Comparison of ENCODE assay signal across 12 cellular contexts in genomic region chr2:8552264-8552913, GRCh38.
DNase-seq lines count a peak whose midpoint lies in the region; ATAC-seq and TF ChIP-seq lines count a peak whose summit lies in the region.
"Had no signal": no experiment of that assay in that cellular context is flagged by ENCODE, and none has a peak within 500 bp of the region (broad histone marks: within the 10 kb centered on the region; RNA-seq: fewer than 3 reads in every experiment).

No MANE protein-coding gene starts in this region.

- H3K27ac Mint-ChIP-seq in stimulated activated memory B cell treated with anti-CD40 and anti-IgM and Interleukin-4, amounts not matched to agents 10 μg/mL and 1 μg/mL and 100 μg/mL, for 72 hours, result peak overlapping the region; percentile 61
- H3K27ac Mint-ChIP-seq: T-helper 1 cell treated with Interleukin-12 subunit alpha and Interleukin-12 subunit beta and Interleukin-4 antibody, amounts not matched to agents 30 μg/mL and 1 μg/mL, for 36 hours had no signal

- H3K4me1 Mint-ChIP-seq in stimulated activated memory B cell treated with anti-CD40 and anti-IgM and Interleukin-4, amounts not matched to agents 10 μg/mL and 1 μg/mL and 100 μg/mL, for 72 hours, result peaks cover 25% of the 10 kb centered on the region

- peaks cover 10% of the 10 kb centered on the region for H3K27me3 Mint-ChIP-seq in stimulated activated memory B cell treated with anti-CD40 and anti-IgM and Interleukin-4, amounts not matched to agents 10 μg/mL and 1 μg/mL and 100 μg/mL, for 72 hours

- H3K36me3 Mint-ChIP-seq in stimulated activated memory B cell treated with anti-CD40 and anti-IgM and Interleukin-4, amounts not matched to agents 10 μg/mL and 1 μg/mL and 100 μg/mL, for 72 hours, result no peaks in the 10 kb centered on the region

- no peaks in the 10 kb centered on the region for H3K9me3 Mint-ChIP-seq in stimulated activated memory B cell treated with anti-CD40 and anti-IgM and Interleukin-4, amounts not matched to agents 10 μg/mL and 1 μg/mL and 100 μg/mL, for 72 hours

- no peaks in the 10 kb centered on the region for H3K27me3 ChIP-seq in RWPE2 (ENCODE audit: insufficient read depth, poor library complexity, severe bottlenecking)

- no peak for TF ChIP-seq CTCF in RWPE2 (IDR thresholded peaks at IDR 0.05; ENCODE audit: poor library complexity, severe bottlenecking)

- no peaks in the 10 kb centered on the region for H3K4me1 ChIP-seq in RWPE2 (ENCODE audit: insufficient read depth, poor library complexity, severe bottlenecking)

- no peak overlapping the region for H3K4me3 ChIP-seq in RWPE2 (ENCODE audit: severe bottlenecking)

- H3K4me3 Mint-ChIP-seq in stimulated activated memory B cell treated with anti-CD40 and anti-IgM and Interleukin-4, amounts not matched to agents 10 μg/mL and 1 μg/mL and 100 μg/mL, for 72 hours, result peak overlapping the region; percentile 54
- H3K4me3 Mint-ChIP-seq: T-helper 1 cell treated with Interleukin-12 subunit alpha and Interleukin-12 subunit beta and Interleukin-4 antibody, amounts not matched to agents 30 μg/mL and 1 μg/mL, for 36 hours had no signal

- no peaks in the 10 kb centered on the region for H3K9me3 ChIP-seq in RWPE2 (ENCODE audit: severe bottlenecking)

- no peaks in the 10 kb centered on the region for H3K36me3 ChIP-seq in RWPE2 (ENCODE audit: low read depth)

- H3K27ac ChIP-seq in RWPE2 (ENCODE audit: poor library complexity, severe bottlenecking), result no peak overlapping the region
- H3K27ac ChIP-seq: epithelial cell of prostate had no signal

- intact Hi-C loops in cardiac septum (cut with DNase I), result no loop called here
- intact Hi-C loops in left cardiac atrium (cut with DNase I), result no loop called here

- peak; percentile 51 for DNase-seq in cardiac septum (ENCODE audit: low spot score)
- DNase-seq in left cardiac atrium, result no peak
- DNase-seq in RWPE2 (ENCODE audit: low spot score), result peak; percentile 25
- DNase-seq in activated CD4-positive, CD25-positive, alpha-beta regulatory T cell (lab: John Stamatoyannopoulos, UW), result no peak
- DNase-seq: GF-D8, MV-4-11 had no signal

- no peak for ATAC-seq in left cardiac atrium
- ATAC-seq in HG02678 (IDR thresholded peaks at IDR 0.05; ENCODE audit: unreplicated experiment), result peak; percentile 45
- no peak for ATAC-seq in RWPE2 (ENCODE audit: low read depth)
- ATAC-seq in stimulated activated memory B cell treated with anti-CD40 and anti-IgM and Interleukin-4, amounts not matched to agents 10 μg/mL and 1 μg/mL and 100 μg/mL, for 72 hours, result peak; percentile 77
- ATAC-seq in HG03565 (IDR thresholded peaks at IDR 0.05; ENCODE audit: unreplicated experiment), result no peak
- ATAC-seq in SK-N-SH treated with all-trans-retinoic acid at 6 μM for 48 hours, result no peak

TF ChIP-seq in SK-N-SH treated with all-trans-retinoic acid at 6 μM for 48 hours, 23 proteins besides CTCF, POLR2A, EP300 and RAD21:
- TF ChIP-seq CSDC2 (CRISPR knock-in tag; IDR thresholded peaks at IDR 0.05), result no peak
- TF ChIP-seq GLIS3 (CRISPR knock-in tag; IDR thresholded peaks at IDR 0.05), result no peak
- TF ChIP-seq, protein P1, sequence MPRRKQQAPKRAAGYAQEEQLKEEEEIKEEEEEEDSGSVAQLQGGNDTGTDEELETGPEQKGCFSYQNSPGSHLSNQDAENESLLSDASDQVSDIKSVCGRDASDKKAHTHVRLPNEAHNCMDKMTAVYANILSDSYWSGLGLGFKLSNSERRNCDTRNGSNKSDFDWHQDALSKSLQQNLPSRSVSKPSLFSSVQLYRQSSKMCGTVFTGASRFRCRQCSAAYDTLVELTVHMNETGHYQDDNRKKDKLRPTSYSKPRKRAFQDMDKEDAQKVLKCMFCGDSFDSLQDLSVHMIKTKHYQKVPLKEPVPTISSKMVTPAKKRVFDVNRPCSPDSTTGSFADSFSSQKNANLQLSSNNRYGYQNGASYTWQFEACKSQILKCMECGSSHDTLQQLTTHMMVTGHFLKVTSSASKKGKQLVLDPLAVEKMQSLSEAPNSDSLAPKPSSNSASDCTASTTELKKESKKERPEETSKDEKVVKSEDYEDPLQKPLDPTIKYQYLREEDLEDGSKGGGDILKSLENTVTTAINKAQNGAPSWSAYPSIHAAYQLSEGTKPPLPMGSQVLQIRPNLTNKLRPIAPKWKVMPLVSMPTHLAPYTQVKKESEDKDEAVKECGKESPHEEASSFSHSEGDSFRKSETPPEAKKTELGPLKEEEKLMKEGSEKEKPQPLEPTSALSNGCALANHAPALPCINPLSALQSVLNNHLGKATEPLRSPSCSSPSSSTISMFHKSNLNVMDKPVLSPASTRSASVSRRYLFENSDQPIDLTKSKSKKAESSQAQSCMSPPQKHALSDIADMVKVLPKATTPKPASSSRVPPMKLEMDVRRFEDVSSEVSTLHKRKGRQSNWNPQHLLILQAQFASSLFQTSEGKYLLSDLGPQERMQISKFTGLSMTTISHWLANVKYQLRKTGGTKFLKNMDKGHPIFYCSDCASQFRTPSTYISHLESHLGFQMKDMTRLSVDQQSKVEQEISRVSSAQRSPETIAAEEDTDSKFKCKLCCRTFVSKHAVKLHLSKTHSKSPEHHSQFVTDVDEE (CRISPR knock-in tag; IDR thresholded peaks at IDR 0.05), result no peak
- no peak for TF ChIP-seq PPARA (CRISPR knock-in tag; IDR thresholded peaks at IDR 0.05; ENCODE audit: borderline replicate concordance)
- TF ChIP-seq BACH2 (CRISPR knock-in tag; IDR thresholded peaks at IDR 0.05; ENCODE audit: borderline replicate concordance), result no peak
- TF ChIP-seq PATZ1 (CRISPR knock-in tag; IDR thresholded peaks at IDR 0.05; ENCODE audit: borderline replicate concordance), result no peak
- no peak for TF ChIP-seq ZNF70 (CRISPR knock-in tag; IDR thresholded peaks at IDR 0.05)
- no peak for TF ChIP-seq RARB (CRISPR knock-in tag; IDR thresholded peaks at IDR 0.05)
- no peak for TF ChIP-seq ZFP3 (CRISPR knock-in tag; IDR thresholded peaks at IDR 0.05)
- no peak for TF ChIP-seq TCF4 (CRISPR knock-in tag; IDR thresholded peaks at IDR 0.05; ENCODE audit: borderline replicate concordance)
- TF ChIP-seq TOX (CRISPR knock-in tag; IDR thresholded peaks at IDR 0.05; ENCODE audit: borderline replicate concordance), result no peak
- no peak for TF ChIP-seq ZNF8 (CRISPR knock-in tag; IDR thresholded peaks at IDR 0.05)
- no peak for TF ChIP-seq ZC3H10 (CRISPR knock-in tag; IDR thresholded peaks at IDR 0.05)
- TF ChIP-seq ZNF565 (CRISPR knock-in tag; conservative IDR thresholded peaks at IDR 0.05; ENCODE audit: low read depth), result no peak
- no peak for TF ChIP-seq ARNTL (CRISPR knock-in tag; IDR thresholded peaks at IDR 0.05; ENCODE audit: borderline replicate concordance, low read depth)
- TF ChIP-seq ESRRG (CRISPR knock-in tag; IDR thresholded peaks at IDR 0.05), result no peak

Comparison
In these comparisons a context has a peak if more than half of its experiments do, and no peak if none do; other contexts are left out.
1. DNase-seq: peak in cardiac septum (single experiment) and RWPE2 (single experiment); none in left cardiac atrium (single experiment) and activated CD4-positive, CD25-positive, alpha-beta regulatory T cell (0 of 4).
2. ATAC-seq: peak in HG02678 (single experiment) and stimulated activated memory B cell treated with anti-CD40 and anti-IgM and Interleukin-4, amounts not matched to agents 10 μg/mL and 1 μg/mL and 100 μg/mL, for 72 hours (single experiment); none in left cardiac atrium (0 of 2), RWPE2 (single experiment), HG03565 (single experiment) and SK-N-SH treated with all-trans-retinoic acid at 6 μM for 48 hours (single experiment).